ENCODE assay signal across 7 cellular contexts in the genomic region with DNA sequence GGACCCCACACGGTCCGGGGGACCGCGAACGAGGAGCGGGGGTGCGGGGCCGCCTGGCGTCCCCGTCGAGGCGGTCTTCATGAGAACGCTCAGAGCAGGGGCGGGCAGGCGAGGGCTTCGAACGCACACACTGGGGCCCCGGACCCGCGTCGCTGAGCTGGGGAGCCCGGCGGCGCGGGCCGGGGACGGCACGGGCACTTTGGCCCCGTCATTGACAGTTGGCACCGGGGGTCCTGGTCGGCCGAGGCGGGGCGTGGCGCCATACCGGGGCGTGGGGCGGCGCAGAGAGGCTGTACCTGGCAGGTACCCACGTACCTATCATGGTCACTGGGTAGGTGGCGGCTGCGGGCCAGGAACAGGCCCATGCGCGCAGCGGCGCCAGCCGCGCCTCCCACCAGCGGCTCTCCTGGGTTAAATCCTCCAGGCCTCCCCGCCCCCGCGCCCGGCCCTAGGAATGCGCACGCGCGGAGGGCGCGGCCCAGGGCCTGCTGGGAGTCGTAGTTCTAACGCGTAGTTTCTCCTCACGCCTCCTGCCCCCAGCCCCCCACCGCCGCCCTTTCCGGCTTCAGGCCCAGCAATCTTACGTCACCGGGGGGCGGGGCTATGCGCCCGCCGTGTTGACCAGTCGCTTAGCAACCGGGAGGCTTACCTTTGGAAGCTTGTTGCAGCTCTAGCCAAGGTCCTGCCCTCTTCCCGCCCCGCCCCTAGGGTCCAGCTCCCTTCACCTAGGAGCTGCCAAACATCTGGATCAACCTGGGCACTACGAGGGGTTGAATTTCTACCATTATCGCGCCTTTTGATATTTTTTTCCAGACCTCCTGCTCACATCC. TPM values are rescaled to one million over a fixed set of nuclear protein-coding genes. Genes with fewer than 3 reads are reported as not detected.
DNase-seq lines count a peak whose midpoint lies in the region; ATAC-seq and TF ChIP-seq lines count a peak whose summit lies in the region.

Gene PACRG, plus strand, starts transcription at position 628 of the 830 bp plus-strand sequence.
Gene PRKN, minus strand, starts transcription at position 420 of the 830 bp plus-strand sequence.

- peak within 1 kb of the TSS; percentile 4; the same call in 1 of the 2 replicates for H3K27ac Mint-ChIP-seq in WTC11

- CTCF ChIA-PET in WTC11 (lab: Charles Lee) = interaction anchor here (1.1 to 1.8 kb wide), 2 partner anchors 284 to 285 kb away, joined by 4 to 9 read pairs; no protein-coding TSS in a partner anchor

- no peaks in the 10 kb centered on the region for H3K36me3 ChIP-seq in skeletal muscle tissue (ENCODE audit: control insufficient read depth in 3 of 3, insufficient read depth in 3 of 3, low read length in 3 of 3)

- H3K4me3 Mint-ChIP-seq in WTC11 = peak within 1 kb of the TSS; percentile 89

- TF ChIP-seq CTCF in WTC11 (IDR thresholded peaks at IDR 0.05) (no peak), cardiac fibroblast (IDR thresholded peaks at IDR 0.05; ENCODE audit: low read depth, low read length) (no peak)

- H3K4me1 Mint-ChIP-seq in WTC11 = peaks cover 17% of the 10 kb centered on the region

- H3K27me3 Mint-ChIP-seq in WTC11 (ENCODE audit: low read depth) = peaks cover 13% of the 10 kb centered on the region

- no peaks in the 10 kb centered on the region for H3K9me3 Mint-ChIP-seq in WTC11

- peak within 1 kb of the TSS; percentile 94 for H3K27ac ChIP-seq in skeletal muscle tissue (ENCODE audit: low read depth, low read length)

- POLR2A ChIA-PET in WTC11 (lab: Charles Lee) = interaction anchor here (0.6 kb wide), 2 partner anchors 343 to 362 kb away, joined by 3 to 6 read pairs; no protein-coding TSS in a partner anchor

- H3K4me3 ChIP-seq in cardiac fibroblast (replicated peaks in 1 of 2; ENCODE audit: low read depth in 2 of 2, low read length in 2 of 2) (peak within 1 kb of the TSS; percentile 75 to 83), skeletal muscle tissue (ENCODE audit: low read length in 3 of 3) (peak within 1 kb of the TSS; percentile 68 to 83 (median 82))

- peaks cover 6 to 11% (median 10%) of the 10 kb centered on the region in 3 donors for H3K4me1 ChIP-seq in skeletal muscle tissue (ENCODE audit: control insufficient read depth in 3 of 3, insufficient read depth in 3 of 3, low read length in 3 of 3)

- no peaks in the 10 kb centered on the region for H3K27me3 ChIP-seq in skeletal muscle tissue (ENCODE audit: control insufficient read depth in 3 of 3, insufficient read depth in 3 of 3, low read length in 3 of 3)

- peak within 1 kb of the TSS; percentile 88 to 91 (median 89) for H3K9ac ChIP-seq in skeletal muscle tissue (ENCODE audit: low read depth in 1 of 3, low read length in 3 of 3)

- DNase-seq in NCI-H2107 (lab: John Stamatoyannopoulos, UW) = peak; percentile 85
- peak; percentile 100 for DNase-seq in WTC11 (ENCODE audit: low spot score)
- peak; percentile 98 to 99 for DNase-seq in cardiac fibroblast (ENCODE audit: low read depth in 2 of 2)
- DNase-seq in iPS-NIHi11 (ENCODE audit: low spot score) = peak; percentile 96

- ATAC-seq in GM18511 (IDR thresholded peaks at IDR 0.05; ENCODE audit: unreplicated experiment) (peak; percentile 98), HG03039 (IDR thresholded peaks at IDR 0.05; ENCODE audit: unreplicated experiment) (peak; percentile 99), WTC11 (peak; percentile 94)

- H3K9me3 ChIP-seq in skeletal muscle tissue (ENCODE audit: control insufficient read depth in 3 of 3, low read length in 3 of 3) = peaks cover 0 to 4% (median 0%) of the 10 kb centered on the region in 3 donors

- H3K36me3 Mint-ChIP-seq in WTC11 = no peaks in the 10 kb centered on the region

TF ChIP-seq in WTC11, 78 proteins besides CTCF, POLR2A, EP300 and RAD21 (continues in another document):
- TF ChIP-seq ZNF281 (CRISPR knock-in tag; IDR thresholded peaks at IDR 0.05) (no peak), NR2C2 (CRISPR knock-in tag; IDR thresholded peaks at IDR 0.05) (no peak), FOXP4 (CRISPR knock-in tag; IDR thresholded peaks at IDR 0.05) (no peak), IRF2 (CRISPR knock-in tag; IDR thresholded peaks at IDR 0.05; ENCODE audit: borderline replicate concordance, low read depth) (no peak), MYBL2 (CRISPR knock-in tag; IDR thresholded peaks at IDR 0.05) (no peak), MXD4 (CRISPR knock-in tag; IDR thresholded peaks at IDR 0.05; ENCODE audit: borderline replicate concordance) (no peak), ATF3 (CRISPR knock-in tag; conservative IDR thresholded peaks at IDR 0.05) (no peak), NR3C1 (CRISPR knock-in tag; conservative IDR thresholded peaks at IDR 0.05; ENCODE audit: low read depth) (0 out of 2 replicates have a peak, but pooled peaks have one; percentile 59), E2F1 (CRISPR knock-in tag; IDR thresholded peaks at IDR 0.05) (no peak), NFYB (CRISPR knock-in tag; conservative IDR thresholded peaks at IDR 0.05; ENCODE audit: low read depth) (no peak), MAX (CRISPR knock-in tag; IDR thresholded peaks at IDR 0.05) (peak; percentile 74), ZNF671 (CRISPR knock-in tag; IDR thresholded peaks at IDR 0.05) (no peak)
- TF ChIP-seq, protein P1, sequence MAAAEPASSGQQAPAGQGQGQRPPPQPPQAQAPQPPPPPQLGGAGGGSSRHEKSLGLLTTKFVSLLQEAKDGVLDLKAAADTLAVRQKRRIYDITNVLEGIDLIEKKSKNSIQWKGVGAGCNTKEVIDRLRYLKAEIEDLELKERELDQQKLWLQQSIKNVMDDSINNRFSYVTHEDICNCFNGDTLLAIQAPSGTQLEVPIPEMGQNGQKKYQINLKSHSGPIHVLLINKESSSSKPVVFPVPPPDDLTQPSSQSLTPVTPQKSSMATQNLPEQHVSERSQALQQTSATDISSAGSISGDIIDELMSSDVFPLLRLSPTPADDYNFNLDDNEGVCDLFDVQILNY (CRISPR knock-in tag; IDR thresholded peaks at IDR 0.05) = no peak; the same call in 1 of the 2 replicates

RNA-seq across cellular contexts. Expression of gene PACRG, which starts in this region (rescaled TPM):
- 0.44 TPM in 2 of 3 replicates, not detected in the other for total RNA-seq in WTC11 (2021)
- 1.0 TPM for total RNA-seq in skeletal muscle tissue

RNA-seq across cellular contexts. Expression of gene PRKN, which starts in this region (rescaled TPM):
- total RNA-seq in WTC11 (2021) = 0.59 to 1.0 TPM (median 1.0 TPM) in 3 replicates
- 16.7 TPM for total RNA-seq in skeletal muscle tissue

Comparison
In these comparisons a context has a peak if more than half of its experiments do, and no peak if none do; other contexts are left out.
1. Peak in every context shown above with its lines: DNase-seq, ATAC-seq, H3K4me3 ChIP-seq and H3K27ac ChIP-seq.